Comparison of ENCODE assay signal across 11 cellular contexts in genomic region chr12:26630546-26631027, GRCh38.
DNase-seq lines count a peak whose midpoint lies in the region; ATAC-seq and TF ChIP-seq lines count a peak whose summit lies in the region.
"Had no signal": no experiment of that assay in that cellular context is flagged by ENCODE, and none has a peak within 500 bp of the region (broad histone marks: within the 10 kb centered on the region; RNA-seq: fewer than 3 reads in every experiment).

No MANE protein-coding gene starts in this region.

- H2AFZ ChIP-seq in MM.1S (ENCODE audit: low read length): no peak overlapping the region
- H2AFZ ChIP-seq: PC-9 had no signal

- peaks cover 0 to 31% (median 11%) of the 10 kb centered on the region in 4 donors for H3K4me1 ChIP-seq in right lobe of liver
- H3K4me1 ChIP-seq in MM.1S (ENCODE audit: low read length): no peaks in the 10 kb centered on the region

- H3K27ac ChIP-seq in brain microvascular endothelial cell (peak overlapping the region; percentile 72), right lobe of liver (peak overlapping the region; percentile 63 to 69 (median 64)), substantia nigra (ENCODE audit: low read depth, low read length, poor library complexity, severe bottlenecking) (peak overlapping the region; percentile 67), MM.1S (ENCODE audit: low read length) (no peak overlapping the region)
- H3K27ac ChIP-seq: PC-9 had no signal

- peaks cover 73% of the 10 kb centered on the region for H3K4me1 Mint-ChIP-seq in HFFc6 (ENCODE audit: low read depth)
- peaks cover 7% of the 10 kb centered on the region for H3K4me1 Mint-ChIP-seq in activated naive CD8-positive, alpha-beta T cell treated with anti-CD3 and anti-CD28 coated beads, Interleukin-2, amount 50 U/mL, for 24 hours

- no peaks in the 10 kb centered on the region for H3K36me3 ChIP-seq in brain microvascular endothelial cell (replicated peaks)
- peaks cover 0 to 22% (median 3%) of the 10 kb centered on the region in 4 donors for H3K36me3 ChIP-seq in right lobe of liver
- H3K36me3 ChIP-seq in MM.1S (replicated peaks; ENCODE audit: insufficient read depth, low read length): no peaks in the 10 kb centered on the region

- H3K27ac Mint-ChIP-seq in HFFc6: peak overlapping the region; percentile 92
- no peak overlapping the region for H3K27ac Mint-ChIP-seq in activated naive CD8-positive, alpha-beta T cell treated with anti-CD3 and anti-CD28 coated beads, Interleukin-2, amount 50 U/mL, for 24 hours

- intact Hi-C loops in right lobe of liver (cut with DNase I): no loop called here

- H3K4me3 ChIP-seq in brain microvascular endothelial cell (ENCODE audit: low read depth, low read length) (peak overlapping the region; percentile 30), right lobe of liver (peak overlapping the region; percentile 7 to 44 (median 36)), MM.1S (ENCODE audit: low read length) (no peak overlapping the region)
- H3K4me3 ChIP-seq: PC-9 had no signal

- no peak overlapping the region for H3K4me2 ChIP-seq in MM.1S (ENCODE audit: low read depth, low read length)
- H3K4me2 ChIP-seq: PC-9 had no signal

- H3F3A ChIP-seq in MM.1S (ENCODE audit: insufficient read depth, low read length): no peaks in the 10 kb centered on the region

- no peak for TF ChIP-seq POLR2A in right lobe of liver (IDR thresholded peaks at IDR 0.05)

- H3K27me3 Mint-ChIP-seq in HFFc6 (ENCODE audit: insufficient read depth): no peaks in the 10 kb centered on the region
- no peaks in the 10 kb centered on the region for H3K27me3 Mint-ChIP-seq in activated naive CD8-positive, alpha-beta T cell treated with anti-CD3 and anti-CD28 coated beads, Interleukin-2, amount 50 U/mL, for 24 hours

- peak; percentile 79 to 92 (median 82) for ATAC-seq in right lobe of liver
- ATAC-seq in GM19455 (IDR thresholded peaks at IDR 0.05; ENCODE audit: unreplicated experiment): no peak
- ATAC-seq in activated naive CD8-positive, alpha-beta T cell treated with anti-CD3 and anti-CD28 coated beads, Interleukin-2, amount 50 U/mL, for 24 hours: no peak

- no peaks in the 10 kb centered on the region for H3K79me2 ChIP-seq in MM.1S (ENCODE audit: low read length)

- in situ Hi-C loops in brain microvascular endothelial cell (cut with HindIII; ENCODE audit: low pct_ligation_motif_present, low sequenced_read_pairs): loop anchor here (25.0 kb wide), 1 partner anchor 518 kb away; no protein-coding TSS in a partner anchor

- peak overlapping the region; percentile 89 for H3K4me3 Mint-ChIP-seq in HFFc6
- H3K4me3 Mint-ChIP-seq in activated naive CD8-positive, alpha-beta T cell treated with anti-CD3 and anti-CD28 coated beads, Interleukin-2, amount 50 U/mL, for 24 hours: no peak overlapping the region

- H3K9me3 Mint-ChIP-seq in HFFc6: no peaks in the 10 kb centered on the region
- H3K9me3 Mint-ChIP-seq in activated naive CD8-positive, alpha-beta T cell treated with anti-CD3 and anti-CD28 coated beads, Interleukin-2, amount 50 U/mL, for 24 hours: no peaks in the 10 kb centered on the region

- H4K20me1 ChIP-seq in MM.1S (ENCODE audit: insufficient read depth, low read length): no peaks in the 10 kb centered on the region

- no peaks in the 10 kb centered on the region for H3K9me2 ChIP-seq in MM.1S (replicated peaks; ENCODE audit: insufficient read depth, low read length)

- TF ChIP-seq CTCF in HFFc6 (IDR thresholded peaks at IDR 0.05) (no peak), brain microvascular endothelial cell (IDR thresholded peaks at IDR 0.05; ENCODE audit: low read depth, low read length, missing control alignments) (peak; percentile 39), right lobe of liver (IDR thresholded peaks at IDR 0.05) (no peak), MM.1S (IDR thresholded peaks at IDR 0.05; ENCODE audit: low read length) (no peak)

- H3K9ac ChIP-seq in MM.1S (ENCODE audit: low read length): no peak overlapping the region

- no peaks in the 10 kb centered on the region for H3K27me3 ChIP-seq in brain microvascular endothelial cell (replicated peaks)
- no peaks in the 10 kb centered on the region for H3K27me3 ChIP-seq in right lobe of liver
- H3K27me3 ChIP-seq in MM.1S (replicated peaks; ENCODE audit: insufficient read depth, low read length): no peaks in the 10 kb centered on the region

- no peaks in the 10 kb centered on the region for H3K9me3 ChIP-seq in right lobe of liver
- no peaks in the 10 kb centered on the region for H3K9me3 ChIP-seq in MM.1S (replicated peaks; ENCODE audit: insufficient read depth, low read length)

- DNase-seq in HFFc6 (peak; percentile 90), brain microvascular endothelial cell (peak; percentile 90), right lobe of liver (peak in 1 of 3 donors; percentile 71), substantia nigra (lab: John Stamatoyannopoulos, UW) (peak in 2 of 49 donors; percentile 12 to 17), MM.1S (no peak), NCI-H187 (lab: John Stamatoyannopoulos, UW) (no peak)
- DNase-seq in activated naive CD8-positive, alpha-beta T cell treated with anti-CD3 and anti-CD28 coated beads, Interleukin-2, amount 50 U/mL, for 24 hours: no peak
- DNase-seq: H7; stimulated activated CD4-positive, alpha-beta T cell treated with anti-CD3 and anti-CD28 coated beads, Interleukin-2, amount 100 ng/mL, for 24 hours had no signal

- 35% methylated on average over 10 of the region's 10 CpGs for WGBS in right lobe of liver (ENCODE audit: insufficient coverage, low coverage, low lambda C conversion rate, missing lambda C conversion rate)

- H3K36me3 Mint-ChIP-seq in HFFc6 (ENCODE audit: low read depth): peaks cover 4% of the 10 kb centered on the region
- H3K36me3 Mint-ChIP-seq in activated naive CD8-positive, alpha-beta T cell treated with anti-CD3 and anti-CD28 coated beads, Interleukin-2, amount 50 U/mL, for 24 hours (ENCODE audit: low read depth): peaks cover 41% of the 10 kb centered on the region

Comparison
In these comparisons a context has a peak if more than half of its experiments do, and no peak if none do; other contexts are left out.
1. DNase-seq: peak in HFFc6 (single experiment) and brain microvascular endothelial cell (single experiment); none in MM.1S (single experiment), NCI-H187 (0 of 2) and activated naive CD8-positive, alpha-beta T cell treated with anti-CD3 and anti-CD28 coated beads, Interleukin-2, amount 50 U/mL, for 24 hours (single experiment).
2. ATAC-seq: peak in right lobe of liver (4 of 4); none in GM19455 (single experiment) and activated naive CD8-positive, alpha-beta T cell treated with anti-CD3 and anti-CD28 coated beads, Interleukin-2, amount 50 U/mL, for 24 hours (single experiment).